Comparison of ENCODE assay signal across 8 cellular contexts in genomic region chr5:35319231-35320002, GRCh38.
DNase-seq lines count a peak whose midpoint lies in the region; ATAC-seq, FAIRE-seq and TF ChIP-seq lines count a peak whose summit lies in the region.

No MANE protein-coding gene starts in this region.

- no peaks in the 10 kb centered on the region for H3K36me3 ChIP-seq in bronchial epithelial cell (ENCODE audit: control insufficient read depth, insufficient read depth, low read length)
- no peaks in the 10 kb centered on the region for H3K36me3 ChIP-seq in small intestine (ENCODE audit: control insufficient read depth in 2 of 2, insufficient read depth in 2 of 2, low read length in 2 of 2)

- peak; percentile 27 to 60 for DNase-seq in activated CD4-positive, alpha-beta T cell treated with anti-CD3 and anti-CD28 coated beads for 24 hours (ENCODE audit: low read depth in 2 of 2)
- DNase-seq in activated CD4-positive, alpha-beta T cell treated with anti-CD3 and anti-CD28 coated beads for 4 hours: no peak
- DNase-seq in NCI-H69 (lab: John Stamatoyannopoulos, UW) (peak; percentile 59), bronchial epithelial cell (ENCODE audit: low read depth) (peak; percentile 44), small intestine (peak; percentile 7), DMS114 treated with DMSO at 0.1 percent for 48 hours (lab: John Stamatoyannopoulos, UW; ENCODE audit: unreplicated experiment) (no peak), hepatic stellate cell (ENCODE audit: low spot score) (no peak)

- H3K27me3 ChIP-seq in bronchial epithelial cell (ENCODE audit: control insufficient read depth, insufficient read depth, low read length) (no peaks in the 10 kb centered on the region), small intestine (ENCODE audit: control insufficient read depth in 2 of 2, insufficient read depth in 2 of 2, low read length in 2 of 2) (no peaks in the 10 kb centered on the region)

- H3K27ac ChIP-seq in small intestine (ENCODE audit: low read depth in 1 of 2, low read length in 1 of 2): no peak overlapping the region

- no peak for FAIRE-seq in bronchial epithelial cell (lab: Jason Lieb, UNC)
- FAIRE-seq in small intestine (lab: Jason Lieb, UNC): no peak

- H3K4me1 ChIP-seq in small intestine (ENCODE audit: control insufficient read depth in 2 of 2, insufficient read depth in 1 of 2, low read depth in 1 of 2, low read length in 1 of 2): no peaks in the 10 kb centered on the region

- TF ChIP-seq CTCF in bronchial epithelial cell (IDR thresholded peaks at IDR 0.05; ENCODE audit: insufficient read depth, low read length, severe bottlenecking): no peak

- no peaks in the 10 kb centered on the region for H3K9me3 ChIP-seq in small intestine (ENCODE audit: control insufficient read depth, low read depth)

- peak; percentile 99 for ATAC-seq in HG02840 (IDR thresholded peaks at IDR 0.05; ENCODE audit: low FRiP score, unreplicated experiment)

- H3K4me3 ChIP-seq in bronchial epithelial cell (ENCODE audit: low read depth, low read length): no peak overlapping the region
- no peak overlapping the region for H3K4me3 ChIP-seq in small intestine (ENCODE audit: low read depth in 1 of 2, low read length in 2 of 2)

- WGBS in small intestine, 3 donors: 53 to 77% (median 58%) methylated on average over 5 of the region's 5 CpGs

Comparison
In these comparisons a context has a peak if more than half of its experiments do, and no peak if none do; other contexts are left out.
1. DNase-seq: peak in activated CD4-positive, alpha-beta T cell treated with anti-CD3 and anti-CD28 coated beads for 24 hours (2 of 2), NCI-H69 (single experiment), bronchial epithelial cell (single experiment) and small intestine (single experiment); none in activated CD4-positive, alpha-beta T cell treated with anti-CD3 and anti-CD28 coated beads for 4 hours (0 of 2), DMS114 treated with DMSO at 0.1 percent for 48 hours (single experiment) and hepatic stellate cell (single experiment).